ENCODE assay signal across 9 cellular contexts in genomic region chrX:109880629-109881028, GRCh38.
DNase-seq lines count a peak whose midpoint lies in the region; ATAC-seq lines count a peak whose summit lies in the region.
"Had no signal": no experiment of that assay in that cellular context is flagged by ENCODE, and none has a peak within 500 bp of the region (broad histone marks: within the 10 kb centered on the region; RNA-seq: fewer than 3 reads in every experiment).

No MANE protein-coding gene starts in this region.

- ATAC-seq in GM18520 (IDR thresholded peaks at IDR 0.05; ENCODE audit: unreplicated experiment): peak; percentile 92
- ATAC-seq in GM21619 (IDR thresholded peaks at IDR 0.05; ENCODE audit: unreplicated experiment): peak; percentile 90
- ATAC-seq in HG03354 (IDR thresholded peaks at IDR 0.05; ENCODE audit: poor library complexity, severe bottlenecking, unreplicated experiment): peak; percentile 96

- DNase-seq in germinal center (ENCODE audit: low spot score): peak; percentile 4
- no peak for DNase-seq in foreskin melanocyte
- DNase-seq in cardiac septum (ENCODE audit: low spot score): no peak
- no peak for DNase-seq in stimulated activated CD4-positive, alpha-beta T cell treated with anti-CD3 and anti-CD28 coated beads, Interleukin-2, amount 100 ng/mL, for 48 hours
- no peak for DNase-seq in retina
- DNase-seq: ovary had no signal

- intact Hi-C loops in cardiac septum (cut with DNase I): loop anchor here (10.0 kb wide), 2 partner anchors 166 to 396 kb away; partner anchors contain the start of gene GUCY2F
